ENCODE assay signal across 17 cellular contexts in genomic region chr4:161538941-161539340, GRCh38.
DNase-seq lines count a peak whose midpoint lies in the region; ATAC-seq, FAIRE-seq and TF ChIP-seq lines count a peak whose summit lies in the region.
"Had no signal": no experiment of that assay in that cellular context is flagged by ENCODE, and none has a peak within 500 bp of the region (broad histone marks: within the 10 kb centered on the region; RNA-seq: fewer than 3 reads in every experiment).

No MANE protein-coding gene starts in this region.

- H3K4me3 Mint-ChIP-seq in T-cell (no peak overlapping the region), progenitor cell of endocrine pancreas (ENCODE audit: low read depth) (no peak overlapping the region)
- H3K4me3 Mint-ChIP-seq: CD4-positive, alpha-beta memory T cell; GM23338; H9 had no signal

- no peaks in the 10 kb centered on the region for H3K9me3 ChIP-seq in GM12878 (replicated peaks; ENCODE audit: control insufficient read depth, insufficient read depth, low read length)
- no peaks in the 10 kb centered on the region for H3K9me3 ChIP-seq in left lung

- no peak for TF ChIP-seq RAD21 in GM12878 (IDR thresholded peaks at IDR 0.05; ENCODE audit: insufficient read depth, low read depth, low read length)

- in situ Hi-C loops in GM12878 (cut with MboI): no loop called here

- no peak for TF ChIP-seq CTCF in GM12878 (IDR thresholded peaks at IDR 0.05 in 2 of 3, conservative IDR thresholded peaks at IDR 0.05 in 1 of 3; ENCODE audit: control insufficient read depth in 2 of 3, extremely low read depth in 1 of 3, insufficient read depth in 1 of 3, low read depth in 3 of 3, low read length in 3 of 3)
- no peak for TF ChIP-seq CTCF in left lung (IDR thresholded peaks at IDR 0.05)
- no peak for TF ChIP-seq CTCF in progenitor cell of endocrine pancreas (IDR thresholded peaks at IDR 0.05; ENCODE audit: unreplicated experiment)

- BruUV-seq in GM12878 (replicated peaks; lab: Mats Ljungman, UMichigan): no TSS peak

- CTCF ChIA-PET in GM12878 (lab: Yijun Ruan, JAX): interaction anchor here (0.5 kb wide), 1 partner anchor 688 kb away, joined by 3 read pairs; no protein-coding TSS in a partner anchor
- CTCF ChIA-PET in T-cell (lab: Charles Lee): no interaction called here

- FAIRE-seq in GM12878 (lab: Jason Lieb, UNC): no peak

- RAD21 ChIA-PET in GM12878 (lab: Charles Lee; ENCODE audit: unreplicated experiment): no interaction called here

- no peak for DNase-seq in GM12878 (ENCODE audit: low read depth, low spot score)
- DNase-seq in T-cell: no peak
- no peak for DNase-seq in left lung
- no peak for DNase-seq in progenitor cell of endocrine pancreas (ENCODE audit: low spot score, unreplicated experiment)
- no peak for DNase-seq in activated naive CD4-positive, alpha-beta T cell treated with Interleukin-2 at 50 U/mL for 16 hours
- DNase-seq: C1 segment of cervical spinal cord, Calu3, COR-L47, DMS53, DMS79 treated with DMSO at 0.1 percent for 48 hours, GF-D8, H9 had no signal

- H3K9me3 Mint-ChIP-seq in T-cell: peaks cover 16 to 22% (median 18%) of the 10 kb centered on the region in 3 donors
- H3K9me3 Mint-ChIP-seq in progenitor cell of endocrine pancreas (ENCODE audit: low read depth): peaks cover 7% of the 10 kb centered on the region
- H3K9me3 Mint-ChIP-seq: GM23338 had no signal

- no peak for TF ChIP-seq POLR2A in GM12878 (IDR thresholded peaks at IDR 0.05; ENCODE audit: low read depth, low read length)

- POLR2A ChIA-PET in GM12878 (lab: Charles Lee) (no interaction called here), T-cell (lab: Charles Lee) (no interaction called here)

- H3K4me1 ChIP-seq in GM12878 (ENCODE audit: control insufficient read depth, insufficient read depth, low read length): peaks cover 3% of the 10 kb centered on the region; the same call in 1 of the 2 replicates
- no peaks in the 10 kb centered on the region for H3K4me1 ChIP-seq in left lung

- H3K4me1 Mint-ChIP-seq in T-cell (no peaks in the 10 kb centered on the region), progenitor cell of endocrine pancreas (ENCODE audit: low read depth) (no peaks in the 10 kb centered on the region)
- H3K4me1 Mint-ChIP-seq: CD4-positive, alpha-beta memory T cell; GM23338; H9 had no signal

- no peaks in the 10 kb centered on the region for H4K20me1 ChIP-seq in GM12878 (ENCODE audit: control insufficient read depth, insufficient read depth)

- H3K4me3 ChIP-seq in GM12878 (no peak overlapping the region), left lung (no peak overlapping the region)
- H3K4me3 ChIP-seq: GM23338 had no signal

- 28% methylated on average over 4 of the region's 4 CpGs for WGBS in GM12878 (ENCODE audit: insufficient coverage, insufficient replicate concordance, low lambda C conversion rate, missing lambda C conversion rate)

- SMC1A ChIA-PET in GM12878 (lab: Charles Lee; ENCODE audit: uncharacterized antibody, unreplicated experiment): interaction anchor here (0.7 to 2.2 kb wide), 3 partner anchors 14 to 302 kb away, joined by 3 to 13 read pairs (median 7); no protein-coding TSS in a partner anchor

- H3K36me3 Mint-ChIP-seq in T-cell (no peaks in the 10 kb centered on the region), progenitor cell of endocrine pancreas (ENCODE audit: insufficient read depth) (peaks cover 1% of the 10 kb centered on the region)
- H3K36me3 Mint-ChIP-seq: CD4-positive, alpha-beta memory T cell had no signal

- H3K79me2 ChIP-seq in GM12878 (ENCODE audit: control insufficient read depth, insufficient read depth, low read length): no peaks in the 10 kb centered on the region

- H3K9ac ChIP-seq in GM12878 (ENCODE audit: control insufficient read depth, insufficient read depth, low read length): no peak overlapping the region

- no peak for TF ChIP-seq EP300 in GM12878 (IDR thresholded peaks at IDR 0.05; ENCODE audit: borderline replicate concordance in 1 of 2, control insufficient read depth in 1 of 2, low read depth in 2 of 2, low read length in 2 of 2)

- peak overlapping the region; percentile 65 for H2AFZ ChIP-seq in GM12878 (ENCODE audit: control insufficient read depth, low read depth, low read length)

- ATAC-seq in GM18867 (IDR thresholded peaks at IDR 0.05; ENCODE audit: unreplicated experiment): peak; percentile 46
- peak; percentile 48 for ATAC-seq in HG02610 (IDR thresholded peaks at IDR 0.05; ENCODE audit: unreplicated experiment)
- ATAC-seq in GM12878: peak; percentile 49
- no peak for ATAC-seq in T-cell (replicated peaks in 1 of 4)
- no peak for ATAC-seq in left lung
- ATAC-seq: GM23338, HCT116 had no signal

- H3K27ac Mint-ChIP-seq in T-cell: no peak overlapping the region
- H3K27ac Mint-ChIP-seq in progenitor cell of endocrine pancreas: no peak overlapping the region
- H3K27ac Mint-ChIP-seq: CD4-positive, alpha-beta memory T cell; H9 had no signal

- no peaks in the 10 kb centered on the region for H3K27me3 Mint-ChIP-seq in T-cell
- no peaks in the 10 kb centered on the region for H3K27me3 Mint-ChIP-seq in progenitor cell of endocrine pancreas
- H3K27me3 Mint-ChIP-seq: CD4-positive, alpha-beta memory T cell had no signal

- H3K36me3 ChIP-seq in GM12878 (ENCODE audit: control insufficient read depth in 2 of 2, insufficient read depth in 2 of 2, low read length in 1 of 2) (no peaks in the 10 kb centered on the region), left lung (no peaks in the 10 kb centered on the region)

- H3K4me2 ChIP-seq in GM12878 (ENCODE audit: control insufficient read depth, insufficient read depth): no peak overlapping the region
- H3K4me2 ChIP-seq: GM23338 had no signal

- intact Hi-C loops in GM12878 (cut with micrococcal nuclease; ENCODE audit: unreplicated experiment): no loop called here
- intact Hi-C loops in left lung (cut with DNase I): no loop called here

- H3K27me3 ChIP-seq in GM12878 (replicated peaks in 1 of 2; ENCODE audit: control insufficient read depth in 2 of 2, insufficient read depth in 2 of 2, low read length in 1 of 2) (no peaks in the 10 kb centered on the region), left lung (no peaks in the 10 kb centered on the region)

- H3K27ac ChIP-seq in GM12878 (ENCODE audit: control insufficient read depth, insufficient read depth) (no peak overlapping the region), left lung (no peak overlapping the region)

TF ChIP-seq in GM12878, 131 proteins besides CTCF, POLR2A, EP300 and RAD21:
- no peak for TF ChIP-seq EZH2 (IDR thresholded peaks at IDR 0.05; ENCODE audit: borderline replicate concordance, control insufficient read depth, low read depth, low read length)
- TF ChIP-seq ESRRA (IDR thresholded peaks at IDR 0.05; ENCODE audit: low read length): no peak
- TF ChIP-seq MLLT1 (IDR thresholded peaks at IDR 0.05): no peak
- no peak for TF ChIP-seq KDM1A (IDR thresholded peaks at IDR 0.05; ENCODE audit: borderline replicate concordance)
- no peak for TF ChIP-seq PAX8 (IDR thresholded peaks at IDR 0.05)
- 0 out of 2 replicates have a peak, but pooled peaks have one; percentile 54 for TF ChIP-seq HDGF (IDR thresholded peaks at IDR 0.05)
- TF ChIP-seq NFIC (IDR thresholded peaks at IDR 0.05; ENCODE audit: low read depth, low read length): no peak
- TF ChIP-seq ZSCAN29 (IDR thresholded peaks at IDR 0.05): no peak
- TF ChIP-seq ZNF384 (IDR thresholded peaks at IDR 0.05; ENCODE audit: borderline replicate concordance, low read depth, low read length): no peak
- TF ChIP-seq PKNOX1 (IDR thresholded peaks at IDR 0.05): 0 out of 2 replicates have a peak, but pooled peaks have one; percentile 10
- TF ChIP-seq CHD1 (IDR thresholded peaks at IDR 0.05; ENCODE audit: low read depth, low read length): no peak
- no peak for TF ChIP-seq CHD2 (IDR thresholded peaks at IDR 0.05; ENCODE audit: borderline replicate concordance, low read depth, low read length)

Comparison
In these comparisons a context has a peak if more than half of its experiments do, and no peak if none do; other contexts are left out.
1. ATAC-seq: peak in GM18867 (single experiment), HG02610 (single experiment) and GM12878 (single experiment); none in T-cell (0 of 4) and left lung (single experiment).